ENCODE assay signal across 18 cellular contexts in genomic region chr1:89556716-89557442, GRCh38. TPM values are rescaled to one million over a fixed set of nuclear protein-coding genes. Genes with fewer than 3 reads are reported as not detected.
A peak's percentile ranks its signal among the peaks of the same experiment; 100 is the strongest.
DNase-seq lines count a peak whose midpoint lies in the region; ATAC-seq, FAIRE-seq and TF ChIP-seq lines count a peak whose summit lies in the region.
"Had no signal": no experiment of that assay in that cellular context is flagged by ENCODE, and none has a peak within 500 bp of the region (broad histone marks: within the 10 kb centered on the region; RNA-seq: fewer than 3 reads in every experiment).

No MANE protein-coding gene starts in this region.

- peaks cover 17% of the 10 kb centered on the region for H3K4me1 ChIP-seq in upper lobe of right lung

- peak; percentile 33 for ATAC-seq in Right ventricle myocardium superior (ENCODE audit: poor library complexity)
- no peak for ATAC-seq in Right ventricle myocardium inferior
- ATAC-seq in left ventricle myocardium superior, result peak; percentile 64
- peak; percentile 19 for ATAC-seq in upper lobe of right lung
- ATAC-seq in HG03457 (IDR thresholded peaks at IDR 0.05; ENCODE audit: unreplicated experiment), result no peak
- ATAC-seq: body of pancreas; left colon; stimulated activated naive CD8-positive, alpha-beta T cell treated with anti-CD3 and anti-CD28 coated beads, Interleukin-15, Interleukin-2, amounts not matched to agents 100 U/mL and 50 U/mL, for 24 hours; T-cell had no signal

- no peak for DNase-seq in Right ventricle myocardium superior
- DNase-seq in Right ventricle myocardium inferior (ENCODE audit: missing footprints), result no peak
- DNase-seq in amniotic epithelial cell (ENCODE audit: low read depth), result peak; percentile 68
- no peak for DNase-seq in left ventricle myocardium superior
- no peak for DNase-seq in upper lobe of right lung
- DNase-seq in H54 (ENCODE audit: insufficient read length, low spot score), result no peak
- DNase-seq: activated gamma-delta T cell treated with Interleukin-2 at 50 U/mL for 16 hours; body of pancreas; cortex of kidney; left colon; NCI-H187 treated with DMSO at 0.1 percent for 48 hours; NCI-H446; right lobe of liver; stimulated activated naive CD8-positive, alpha-beta T cell treated with anti-CD3 and anti-CD28 coated beads, Interleukin-15, Interleukin-2, amounts not matched to agents 100 U/mL and 50 U/mL, for 24 hours; T-cell; WERI-Rb-1 had no signal

- intact Hi-C loops in Right ventricle myocardium superior (cut with DNase I), result no loop called here
- intact Hi-C loops in Right ventricle myocardium inferior (cut with DNase I), result no loop called here
- intact Hi-C loops in left ventricle myocardium superior (cut with micrococcal nuclease), result no loop called here
- intact Hi-C loops in upper lobe of right lung (cut with DNase I), result no loop called here

- no peaks in the 10 kb centered on the region for H3K27me3 ChIP-seq in upper lobe of right lung
- H3K27me3 ChIP-seq: body of pancreas, right lobe of liver had no signal

- TF ChIP-seq CTCF in upper lobe of right lung (IDR thresholded peaks at IDR 0.05), result no peak

- H3K36me3 ChIP-seq in upper lobe of right lung, result no peaks in the 10 kb centered on the region
- H3K36me3 ChIP-seq: right lobe of liver had no signal

- no peaks in the 10 kb centered on the region for H3K9me3 ChIP-seq in upper lobe of right lung
- H3K9me3 ChIP-seq: body of pancreas, right lobe of liver had no signal

- TF ChIP-seq POLR2A in H54 (IDR thresholded peaks at IDR 0.05; ENCODE audit: low read depth, low read length), result no peak

- H3K4me3 ChIP-seq in upper lobe of right lung, result no peak overlapping the region
- H3K4me3 ChIP-seq: body of pancreas, right lobe of liver had no signal

- peak overlapping the region; percentile 17 for H3K27ac ChIP-seq in upper lobe of right lung
- H3K27ac ChIP-seq: epithelial cell of prostate, WERI-Rb-1 had no signal

- no peak for FAIRE-seq in H54 (lab: Jason Lieb, UNC)

RNA-seq across cellular contexts. Expression of gene LRRC8B, which starts 32.2 kb away (rescaled TPM):
- 2.5 TPM for total RNA-seq in Right ventricle myocardium superior
- 3.8 TPM for total RNA-seq in Right ventricle myocardium inferior
- total RNA-seq in left ventricle myocardium superior, result 2.5 TPM
- 22.3 TPM for total RNA-seq in upper lobe of right lung

Comparison
In these comparisons a context has a peak if more than half of its experiments do, and no peak if none do; other contexts are left out.
1. ATAC-seq: peak in Right ventricle myocardium superior (single experiment), left ventricle myocardium superior (single experiment) and upper lobe of right lung (single experiment); none in Right ventricle myocardium inferior (single experiment) and HG03457 (single experiment).